In genomic region chr19:36114763-36115452, GRCh38 we compare ENCODE assay signal across 1 cellular context.
TF ChIP-seq lines count a peak whose summit lies in the region.

POLR2I (minus strand) TSS chr19:36114875; CDS start chr19:36114856, 19 bp downstream.

TF ChIP-seq in HepG2, 621 proteins besides CTCF, POLR2A, EP300 and RAD21 (continued from another document and continues in another):
- TF ChIP-seq ZNF407 (CRISPR knock-in tag; IDR thresholded peaks at IDR 0.05; ENCODE audit: not compliant biosample characterization) (peak; percentile 35), HCFC1 (IDR thresholded peaks at IDR 0.05; ENCODE audit: low read depth, low read length) (peak; percentile 55), ZNF501 (CRISPR knock-in tag; IDR thresholded peaks at IDR 0.05) (peak; percentile 92), ZNF749 (CRISPR knock-in tag; IDR thresholded peaks at IDR 0.05; ENCODE audit: borderline replicate concordance) (peak; percentile 65; the same call in 1 of the 2 replicates), REST (IDR thresholded peaks at IDR 0.05; ENCODE audit: borderline replicate concordance in 1 of 2, low read depth in 1 of 2, low read length in 2 of 2) (0 out of 4 replicates have a peak, but pooled peaks of 1 of the 2 experiments have one; percentile 37), CEBPG (CRISPR knock-in tag; IDR thresholded peaks at IDR 0.05) (0 out of 2 replicates have a peak, but pooled peaks have one; percentile 14), ZFP1 (CRISPR knock-in tag; IDR thresholded peaks at IDR 0.05) (no peak), ZNF766 (CRISPR knock-in tag; IDR thresholded peaks at IDR 0.05; ENCODE audit: borderline replicate concordance) (peak; percentile 97), NFE2L2 (IDR thresholded peaks at IDR 0.05; ENCODE audit: low read length) (no peak), ZNF446 (CRISPR knock-in tag; IDR thresholded peaks at IDR 0.05) (peak; percentile 68; the same call in 1 of the 2 replicates), CHCHD3 (CRISPR knock-in tag; IDR thresholded peaks at IDR 0.05) (peak; percentile 89), MXD3 (CRISPR knock-in tag; IDR thresholded peaks at IDR 0.05) (peak; percentile 93; the same call in 1 of the 2 replicates), SIX1 (CRISPR knock-in tag; IDR thresholded peaks at IDR 0.05; ENCODE audit: borderline replicate concordance) (0 out of 2 replicates have a peak, but pooled peaks have one; percentile 14), TP53 (CRISPR knock-in tag; conservative IDR thresholded peaks at IDR 0.05) (peak; percentile 59), ZNF800 (CRISPR knock-in tag; IDR thresholded peaks at IDR 0.05) (peak; percentile 81), FOXA3 (CRISPR knock-in tag; IDR thresholded peaks at IDR 0.05) (peak; percentile 57), YY1 (IDR thresholded peaks at IDR 0.05; ENCODE audit: insufficient read depth, insufficient replicate concordance, low read depth, low read length) (peak; percentile 84), ZNF230 (CRISPR knock-in tag; IDR thresholded peaks at IDR 0.05) (peak; percentile 96), ETV5 (CRISPR knock-in tag; IDR thresholded peaks at IDR 0.05; ENCODE audit: borderline replicate concordance) (peak; percentile 56; the same call in 1 of the 2 replicates), CREBL2 (CRISPR knock-in tag; IDR thresholded peaks at IDR 0.05; ENCODE audit: borderline replicate concordance) (peak; percentile 60; the same call in 1 of the 2 replicates), CREB1 (IDR thresholded peaks at IDR 0.05) (peak; percentile 61; the same call in 1 of the 2 replicates), CREB1 (CRISPR knock-in tag; IDR thresholded peaks at IDR 0.05) (peak; percentile 58; the same call in 1 of the 2 replicates), ZNF142 (CRISPR knock-in tag; IDR thresholded peaks at IDR 0.05) (peak; percentile 84; the same call in 1 of the 2 replicates), THAP8 (CRISPR knock-in tag; IDR thresholded peaks at IDR 0.05; ENCODE audit: borderline replicate concordance) (no peak), ZNF263 (CRISPR knock-in tag; IDR thresholded peaks at IDR 0.05) (peak; percentile 71; the same call in 1 of the 2 replicates), ZNF841 (CRISPR knock-in tag; IDR thresholded peaks at IDR 0.05; ENCODE audit: borderline replicate concordance) (peak; percentile 65; the same call in 1 of the 2 replicates), ZNF598 (CRISPR knock-in tag; IDR thresholded peaks at IDR 0.05; ENCODE audit: borderline replicate concordance) (peak; percentile 72), KLF6 (CRISPR knock-in tag; IDR thresholded peaks at IDR 0.05) (0 out of 2 replicates have a peak, but pooled peaks have one; percentile 74), REL (CRISPR knock-in tag; conservative IDR thresholded peaks at IDR 0.05) (peak; percentile 71; the same call in 1 of the 2 replicates), ZFP82 (CRISPR knock-in tag; IDR thresholded peaks at IDR 0.05; ENCODE audit: borderline replicate concordance) (peak; percentile 23; the same call in 1 of the 2 replicates), KLF16 (CRISPR knock-in tag; IDR thresholded peaks at IDR 0.05) (peak in 1 of 2 experiments; percentile 92; a peak in 2 of 4 replicates), MIXL1 (CRISPR knock-in tag; IDR thresholded peaks at IDR 0.05) (peak; percentile 41; the same call in 1 of the 2 replicates), ARNTL (CRISPR knock-in tag; IDR thresholded peaks at IDR 0.05) (peak; percentile 94), BCL6 (CRISPR knock-in tag; IDR thresholded peaks at IDR 0.05) (peak; percentile 68), REPIN1 (CRISPR knock-in tag; IDR thresholded peaks at IDR 0.05; ENCODE audit: borderline replicate concordance, low read depth) (peak; percentile 83), MEIS2 (CRISPR knock-in tag; IDR thresholded peaks at IDR 0.05) (peak; percentile 85), PITX1 (CRISPR knock-in tag; IDR thresholded peaks at IDR 0.05) (no peak), FIP1L1 (IDR thresholded peaks at IDR 0.05; ENCODE audit: borderline replicate concordance, insufficient read depth, low read depth, low read length) (0 out of 2 replicates have a peak, but pooled peaks have one; percentile 41), PHF20 (CRISPR knock-in tag; IDR thresholded peaks at IDR 0.05) (peak; percentile 85), ZNF607 (CRISPR knock-in tag; IDR thresholded peaks at IDR 0.05; ENCODE audit: borderline replicate concordance) (peak; percentile 57), FOXC1 (CRISPR knock-in tag; IDR thresholded peaks at IDR 0.05; ENCODE audit: borderline replicate concordance) (peak; percentile 70; the same call in 1 of the 2 replicates)
